Comparison of ENCODE assay signal across 9 cellular contexts in genomic region chr19:7705387-7706187, GRCh38. TPM values are rescaled to one million over a fixed set of nuclear protein-coding genes. Genes with fewer than 3 reads are reported as not detected.
DNase-seq lines count a peak whose midpoint lies in the region; ATAC-seq and TF ChIP-seq lines count a peak whose summit lies in the region.
"Had no signal": no experiment of that assay in that cellular context is flagged by ENCODE, and none has a peak within 500 bp of the region (broad histone marks: within the 10 kb centered on the region; RNA-seq: fewer than 3 reads in every experiment).

No MANE protein-coding gene starts in this region.

- H3K4me2 ChIP-seq in PC-9 = no peak overlapping the region
- H3K4me2 ChIP-seq: KMS-11 had no signal

- no peaks in the 10 kb centered on the region for H3K36me3 ChIP-seq in spleen
- no peaks in the 10 kb centered on the region for H3K36me3 ChIP-seq in PC-9 (ENCODE audit: low read depth)

- peaks cover 24 to 97% (median 71%) of the 10 kb centered on the region in 6 donors for H3K4me1 ChIP-seq in spleen
- H3K4me1 ChIP-seq in PC-9 (replicated peaks; ENCODE audit: insufficient read depth) = no peaks in the 10 kb centered on the region

- TF ChIP-seq CTCF in spleen (IDR thresholded peaks at IDR 0.05 in 8 of 11, conservative IDR thresholded peaks at IDR 0.05 in 3 of 11) = no peak
- TF ChIP-seq CTCF in PC-9 (conservative IDR thresholded peaks at IDR 0.05) = no peak

- 19 to 29% (median 21%) methylated on average over 24 of the region's 24 CpGs for WGBS in spleen, 5 donors

- no peak for TF ChIP-seq POLR2A in spleen (IDR thresholded peaks at IDR 0.05)

- no peak overlapping the region for H2AFZ ChIP-seq in PC-9

- no peaks in the 10 kb centered on the region for H3K36me3 Mint-ChIP-seq in T-cell

- DNase-seq in T-cell = peak; percentile 57 to 87 (median 78)
- DNase-seq in activated naive CD4-positive, alpha-beta T cell treated with anti-CD3 and anti-CD28 coated beads, Interleukin-2, amount 50 U/mL, for 16 hours = peak; percentile 76
- DNase-seq in spleen = peak; percentile 96
- no peak for DNase-seq in EL
- no peak for DNase-seq in PC-9
- DNase-seq in mesenteric fat pad (ENCODE audit: low spot score) = no peak
- no peak for DNase-seq in HUDEP-2 (lab: John Stamatoyannopoulos, UW; ENCODE audit: unreplicated experiment in 76 of 76)

- H3K27me3 ChIP-seq in spleen (replicated peaks in 1 of 7) (no peaks in the 10 kb centered on the region), PC-9 (ENCODE audit: insufficient read depth, low read depth) (peaks cover 13% of the 10 kb centered on the region; the same call in 1 of the 2 replicates)

- peak overlapping the region; percentile 96 to 98 for H3K27ac Mint-ChIP-seq in T-cell

- no peaks in the 10 kb centered on the region for H3F3A ChIP-seq in PC-9 (ENCODE audit: insufficient read depth, low read depth)

- H3K4me3 ChIP-seq in spleen (peak overlapping the region in 2 of 8 donors; percentile 1 to 57), PC-9 (no peak overlapping the region)

- intact Hi-C loops in spleen (cut with DNase I; ENCODE audit: low total_unique reads) = no loop called here
- intact Hi-C loops in PC-9 (cut with micrococcal nuclease; ENCODE audit: unreplicated experiment) = no loop called here

- H3K4me3 Mint-ChIP-seq in T-cell = peak overlapping the region; percentile 69 to 78 (median 76)

- H3K79me2 ChIP-seq in PC-9 (ENCODE audit: low read depth) = no peaks in the 10 kb centered on the region

- no peaks in the 10 kb centered on the region for H3K9me2 ChIP-seq in PC-9 (ENCODE audit: insufficient read depth)

- H3K9me3 Mint-ChIP-seq in T-cell = no peaks in the 10 kb centered on the region

- peak; percentile 44 for ATAC-seq in GM21723 (IDR thresholded peaks at IDR 0.05; ENCODE audit: unreplicated experiment)
- peak; percentile 96 to 98 (median 96) for ATAC-seq in T-cell (replicated peaks in 1 of 4)

- H3K27ac ChIP-seq in spleen (peak overlapping the region; percentile 64 to 94 (median 86)), PC-9 (no peak overlapping the region)
- H3K27ac ChIP-seq: KMS-11 had no signal

- BruUV-seq in PC-9 (replicated peaks; lab: Mats Ljungman, UMichigan) = no TSS peak

- CTCF ChIA-PET in T-cell (lab: Charles Lee) (interaction anchor here (0.6 to 0.7 kb wide), 3 partner anchors 25 to 137 kb away, joined by 3 read pairs; partner anchors contain the start of gene TRAPPC5 (in 1 of the 2)), PC-9 (lab: Charles Lee) (interaction anchor here (0.7 kb wide), 1 partner anchor 82 kb away, joined by 4 read pairs; no protein-coding TSS in a partner anchor)

- H4K20me1 ChIP-seq in PC-9 (ENCODE audit: insufficient read depth) = no peaks in the 10 kb centered on the region

- peaks cover 45 to 62% (median 60%) of the 10 kb centered on the region in 3 donors for H3K4me1 Mint-ChIP-seq in T-cell

- H3K9me3 ChIP-seq in spleen (no peaks in the 10 kb centered on the region), PC-9 (ENCODE audit: insufficient read depth, low read depth) (no peaks in the 10 kb centered on the region)

- POLR2A ChIA-PET in T-cell (lab: Charles Lee) (interaction anchor here in 1 of 2 donors (0.6 kb wide), 1 partner anchor 19 kb away, joined by 3 read pairs; no protein-coding TSS in a partner anchor), PC-9 (lab: Charles Lee; ENCODE audit: unreplicated experiment) (no interaction called here)

- no peaks in the 10 kb centered on the region for H3K27me3 Mint-ChIP-seq in T-cell

RNA-seq across cellular contexts. Expression of gene FCER2, which starts 3.7 kb away (rescaled TPM):
- total RNA-seq in T-cell (1 to 10 TPM in 3 of 5 donors, under 1 TPM in 2; 0.90 to 2.5 (median 1.2) TPM), spleen (100 to 1,000 TPM in 1 of 7 donors, 10 to 100 TPM in 6; 26.4 to 121 (median 47.0) TPM), PC-9 (2021) (not detected in 2 replicates), mesenteric fat pad (0.67 TPM)
- polyA plus RNA-seq in spleen = 100 to 1,000 TPM in 2 of 3 donors, 10 to 100 TPM in 1; 48.0 to 108 (median 105) TPM

RNA-seq across cellular contexts. Expression of gene TRAPPC5, which starts 25.0 kb away (rescaled TPM):
- total RNA-seq in T-cell (10 to 100 TPM; 39.2 to 75.3 (median 69.4) TPM), spleen (10 to 100 TPM; 47.2 to 88.5 (median 77.4) TPM), PC-9 (2021) (81.2 and 103 TPM in 2 replicates), mesenteric fat pad (107 TPM)
- polyA plus RNA-seq in spleen = 100 to 1,000 TPM in 2 of 3 donors, 10 to 100 TPM in 1; 94.3 to 159 (median 128) TPM

RNA-seq across cellular contexts. Expression of gene CLEC4G, which starts 26.3 kb away (rescaled TPM):
- not detected for total RNA-seq in T-cell
- total RNA-seq in spleen = 1 to 10 TPM in 3 of 7 donors, under 1 TPM in 3, not detected in 1; 0.34 to 4.0 (median 0.88) TPM
- polyA plus RNA-seq in spleen = 1 to 10 TPM in 2 of 3 donors, under 1 TPM in 1; 0.50 to 1.3 (median 1.0) TPM
- total RNA-seq in PC-9 (2021) = not detected in 2 replicates
- total RNA-seq in mesenteric fat pad = 10.1 TPM

RNA-seq across cellular contexts. Expression of gene MCEMP1, which starts 28.7 kb away (rescaled TPM):
- total RNA-seq in T-cell (under 1 TPM in 1 of 5 donors, not detected in 4; 0.26 TPM), spleen (10 to 100 TPM; 12.9 to 95.6 (median 28.7) TPM), PC-9 (2021) (not detected in 2 replicates), mesenteric fat pad (9.1 TPM)
- polyA plus RNA-seq in spleen = 10 to 100 TPM in 2 of 3 donors, 1 to 10 TPM in 1; 3.9 to 23.7 (median 11.7) TPM

RNA-seq across cellular contexts. Expression of gene RETN, which starts 36.7 kb away (rescaled TPM):
- total RNA-seq in T-cell (1 to 10 TPM in 1 of 5 donors, not detected in 4; 1.6 TPM), spleen (10 to 100 TPM in 4 of 7 donors, 1 to 10 TPM in 3; 5.4 to 44.0 (median 12.4) TPM), PC-9 (2021) (not detected in 2 replicates), mesenteric fat pad (4.8 TPM)
- 10 to 100 TPM; 26.0 to 60.6 (median 51.1) TPM for polyA plus RNA-seq in spleen

Comparison
In these comparisons a context has a peak if more than half of its experiments do, and no peak if none do; other contexts are left out.
1. DNase-seq: peak in T-cell (34 of 34), activated naive CD4-positive, alpha-beta T cell treated with anti-CD3 and anti-CD28 coated beads, Interleukin-2, amount 50 U/mL, for 16 hours (single experiment) and spleen (single experiment); none in EL (single experiment), PC-9 (0 of 2), mesenteric fat pad (single experiment) and HUDEP-2 (0 of 76).
2. RNA of gene FCER2, which starts 3.7 kb away (total RNA-seq): 26.4 to 121 TPM in spleen; 0.90 to 2.5 TPM in T-cell, 0.67 TPM in mesenteric fat pad (single experiment) and not detected in PC-9; every median in the first group is over 4 times any median in the second.